In the genomic region with DNA sequence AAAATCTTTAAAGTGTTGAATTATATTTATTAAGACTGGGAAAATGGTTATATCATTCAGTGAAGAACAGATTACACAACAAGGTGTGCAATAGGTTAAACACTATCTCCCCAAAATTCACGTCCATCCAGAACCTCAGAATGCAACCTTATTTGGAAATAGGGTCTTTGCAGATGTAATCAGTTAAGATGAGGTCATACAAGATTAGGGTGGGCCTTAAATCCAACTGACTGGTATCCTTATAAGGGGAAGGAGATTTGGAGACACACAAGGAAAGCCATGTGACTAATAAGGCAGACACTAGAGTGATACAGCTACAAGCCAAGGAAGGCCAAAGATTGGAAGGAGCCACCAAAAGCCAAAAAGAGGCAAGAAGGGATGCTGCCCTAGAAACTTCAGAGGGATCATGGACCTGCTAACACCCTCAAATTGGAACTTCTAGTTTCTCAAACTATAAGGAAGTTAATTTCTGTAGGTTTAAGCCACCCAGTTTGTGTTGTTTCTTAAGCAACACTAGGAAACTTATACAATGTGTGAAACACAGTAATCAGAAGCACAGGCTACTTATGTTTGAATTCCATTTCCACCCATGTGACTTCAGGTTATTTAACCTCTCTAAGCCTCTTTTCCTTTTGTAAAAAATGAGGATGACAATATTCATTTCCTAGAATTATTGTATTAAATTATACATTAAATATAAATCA, we compare ENCODE assay signal across 12 cellular contexts. TPM values are rescaled to one million over a fixed set of nuclear protein-coding genes. Genes with fewer than 3 reads are reported as not detected.
DNase-seq lines count a peak whose midpoint lies in the region; ATAC-seq, FAIRE-seq and TF ChIP-seq lines count a peak whose summit lies in the region.
"Had no signal": no experiment of that assay in that cellular context is flagged by ENCODE, and none has a peak within 500 bp of the region (broad histone marks: within the 10 kb centered on the region; RNA-seq: fewer than 3 reads in every experiment).

No MANE protein-coding gene starts in this region.

- H2AFZ ChIP-seq in ACC112 (ENCODE audit: low read length, unreplicated experiment): no peak overlapping the region

- DNase-seq in GM19239 (ENCODE audit: insufficient read length, low spot score) (no peak), activated B cell treated with CpG ODN at 0.5 μM for 24 hours (no peak), naive B cell (no peak), GM13976 (ENCODE audit: low spot score) (no peak), SHP77 (lab: John Stamatoyannopoulos, UW) (no peak)
- DNase-seq: activated T-cell treated with anti-CD3 and anti-CD28 coated beads, Interleukin-2, amount 50 U/mL, for 1 hour; NCI-H1694 had no signal

- H3K36me3 Mint-ChIP-seq in activated B cell treated with CpG ODN at 0.5 μM for 24 hours (ENCODE audit: low read depth) (peaks cover 6% of the 10 kb centered on the region), naive B cell (no peaks in the 10 kb centered on the region)

- H3K4me3 ChIP-seq in ACC112 (ENCODE audit: low read depth, low read length): no peak overlapping the region
- H3K4me3 ChIP-seq: BLaER1 treated with 17β-estradiol and CSF1 and Interleukin-3, amounts not matched to agents 10 nM and 100 nM had no signal

- H3K27me3 Mint-ChIP-seq in activated B cell treated with CpG ODN at 0.5 μM for 24 hours: no peaks in the 10 kb centered on the region
- H3K27me3 Mint-ChIP-seq in naive B cell: no peaks in the 10 kb centered on the region
- H3K27me3 Mint-ChIP-seq: brain had no signal

- peak overlapping the region; percentile 47 for H3K27ac ChIP-seq in ACC112 (ENCODE audit: low read depth, low read length)

- no peaks in the 10 kb centered on the region for H3K27me3 ChIP-seq in ACC112 (ENCODE audit: insufficient read depth, low read length)
- H3K27me3 ChIP-seq: BLaER1 treated with 17β-estradiol and CSF1 and Interleukin-3, amounts not matched to agents 10 nM and 100 nM had no signal

- peak; percentile 68 for FAIRE-seq in GM19239 (lab: Jason Lieb, UNC)

- H3K27ac Mint-ChIP-seq in activated B cell treated with CpG ODN at 0.5 μM for 24 hours (peak overlapping the region; percentile 36), naive B cell (peak overlapping the region in 5 of 6 donors; percentile 10 to 73 (median 53))

- in situ Hi-C loops in GM13976 (cut with MboI; ENCODE audit: low sequenced_read_pairs, unreplicated experiment): no loop called here

- TF ChIP-seq CTCF in activated B cell treated with CpG ODN at 0.5 μM for 24 hours (IDR thresholded peaks at IDR 0.05): no peak
- TF ChIP-seq CTCF in GM13976 (IDR thresholded peaks at IDR 0.05; ENCODE audit: borderline replicate concordance, control extremely low read depth, extremely low read depth, insufficient read depth, missing control alignments): no peak

- peaks cover 23% of the 10 kb centered on the region for H3K4me1 ChIP-seq in ACC112 (ENCODE audit: control insufficient read depth, insufficient read depth, low read length, unreplicated experiment)

- POLR2A ChIA-PET in activated B cell treated with CpG ODN at 0.5 μM for 24 hours (lab: Charles Lee): no interaction called here

- peaks cover 60% of the 10 kb centered on the region for H3K79me2 ChIP-seq in ACC112 (ENCODE audit: control insufficient read depth, insufficient read depth, low read length, unreplicated experiment)

- H3K4me1 Mint-ChIP-seq in activated B cell treated with CpG ODN at 0.5 μM for 24 hours (peaks cover 56% of the 10 kb centered on the region), naive B cell (peaks cover 28 to 74% (median 38%) of the 10 kb centered on the region in 3 donors)

- H3K4me3 Mint-ChIP-seq in activated B cell treated with CpG ODN at 0.5 μM for 24 hours (no peak overlapping the region), naive B cell (peak overlapping the region in 1 of 8 donors; percentile 29)

- no peaks in the 10 kb centered on the region for H3K9me3 Mint-ChIP-seq in activated B cell treated with CpG ODN at 0.5 μM for 24 hours
- no peaks in the 10 kb centered on the region for H3K9me3 Mint-ChIP-seq in naive B cell
- H3K9me3 Mint-ChIP-seq: brain had no signal

- CTCF ChIA-PET in activated B cell treated with CpG ODN at 0.5 μM for 24 hours (lab: Charles Lee): no interaction called here

- intact Hi-C loops in activated B cell treated with CpG ODN at 0.5 μM for 24 hours (cut with micrococcal nuclease): no loop called here

- no peak for ATAC-seq in activated B cell treated with CpG ODN at 0.5 μM for 24 hours (ENCODE audit: low read depth)
- ATAC-seq in naive B cell (ENCODE audit: low read depth in 2 of 2): no peak
- no peak for ATAC-seq in GM21576 (IDR thresholded peaks at IDR 0.05; ENCODE audit: unreplicated experiment)
- no peak for ATAC-seq in HG03565 (IDR thresholded peaks at IDR 0.05; ENCODE audit: unreplicated experiment)

- H3K36me3 ChIP-seq in ACC112 (ENCODE audit: insufficient read depth, low read length): no peaks in the 10 kb centered on the region

RNA-seq across cellular contexts. Expression of a gene that starts 16.9 kb away (rescaled TPM):
- 71.0 and 84.4 TPM in 2 replicates for total RNA-seq in activated B cell treated with CpG ODN at 0.5 μM for 24 hours
- 10 to 100 TPM; 23.8 to 33.2 (median 27.3) TPM for polyA plus RNA-seq in naive B cell (ENCODE audit: low read depth in 6 of 6)
